ENCODE assay signal across 17 cellular contexts in the genomic region with DNA sequence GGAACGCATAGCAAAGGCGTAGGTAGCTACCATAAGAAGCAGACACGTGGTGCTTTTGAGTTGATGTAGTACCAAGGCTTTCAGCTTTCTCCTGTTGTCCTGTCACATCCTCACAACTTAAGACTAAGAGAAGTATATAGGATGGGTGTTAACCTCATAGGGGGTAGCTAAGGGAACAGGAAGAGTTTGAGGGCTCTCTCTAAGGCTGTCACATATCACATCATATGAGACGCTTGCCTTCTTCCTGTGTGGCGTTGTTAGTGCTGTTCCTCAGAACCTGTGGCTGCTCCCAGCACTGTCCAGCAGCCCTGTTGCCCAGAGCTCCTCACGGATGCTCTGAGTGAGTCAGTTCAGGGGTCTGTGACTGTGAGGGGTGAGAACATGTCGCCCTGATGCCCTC. TPM values are rescaled to one million over a fixed set of nuclear protein-coding genes. Genes with fewer than 3 reads are reported as not detected.
DNase-seq lines count a peak whose midpoint lies in the region; ATAC-seq lines count a peak whose summit lies in the region.
"Had no signal": no experiment of that assay in that cellular context is flagged by ENCODE, and none has a peak within 500 bp of the region (broad histone marks: within the 10 kb centered on the region; RNA-seq: fewer than 3 reads in every experiment).

No MANE protein-coding gene starts in this region.

- no peak overlapping the region for H2BK5ac ChIP-seq in neuronal stem cell (ENCODE audit: low read length)

- WGBS in neuronal stem cell (ENCODE audit: extremely low coverage in 2 of 2, insufficient read length in 2 of 2, insufficient replicate concordance in 1 of 2), 2 donors, result no CpG with 5 or more reads among the region's 7 CpGs

- H3K9ac ChIP-seq in neuronal stem cell (ENCODE audit: low read depth, low read length, poor library complexity), result no peak overlapping the region
- H3K9ac ChIP-seq: BLaER1 had no signal

- H3K27me3 ChIP-seq in H7 (ENCODE audit: control insufficient read depth, insufficient read depth, low read length), result no peaks in the 10 kb centered on the region
- H3K27me3 ChIP-seq in neuronal stem cell (ENCODE audit: control insufficient read depth in 3 of 3, insufficient read depth in 3 of 3, low read depth in 1 of 3, low read length in 3 of 3), result no peaks in the 10 kb centered on the region
- H3K27me3 ChIP-seq: BLaER1 had no signal

- no peak overlapping the region for H2BK120ac ChIP-seq in neuronal stem cell (ENCODE audit: low read depth, low read length)

- H3K27me3 Mint-ChIP-seq in stimulated activated naive CD8-positive, alpha-beta T cell treated with anti-CD3 and anti-CD28 coated beads, Interleukin-15, amount 100 ng/mL, for 72 hours, result no peaks in the 10 kb centered on the region
- H3K27me3 Mint-ChIP-seq: CD4-positive, alpha-beta memory T cell; IgD-negative memory B cell had no signal

- H2BK12ac ChIP-seq in neuronal stem cell (ENCODE audit: low read length), result no peak overlapping the region

- no peaks in the 10 kb centered on the region for H3K79me1 ChIP-seq in neuronal stem cell (ENCODE audit: low read depth, low read length)

- H3K27ac Mint-ChIP-seq in stimulated activated naive CD8-positive, alpha-beta T cell treated with anti-CD3 and anti-CD28 coated beads, Interleukin-15, amount 100 ng/mL, for 72 hours, result no peak overlapping the region

- no peak overlapping the region for H3K4me2 ChIP-seq in neuronal stem cell (ENCODE audit: insufficient read depth, low read length, poor library complexity, severe bottlenecking)
- H3K4me2 ChIP-seq: BLaER1 had no signal

- no peak overlapping the region for H3K18ac ChIP-seq in neuronal stem cell (ENCODE audit: low read length)

- H3K14ac ChIP-seq in neuronal stem cell (ENCODE audit: low read length), result no peak overlapping the region

- no peak overlapping the region for H2AFZ ChIP-seq in neuronal stem cell (ENCODE audit: low read length)

- H3K9me3 Mint-ChIP-seq in stimulated activated naive CD8-positive, alpha-beta T cell treated with anti-CD3 and anti-CD28 coated beads, Interleukin-15, amount 100 ng/mL, for 72 hours, result no peaks in the 10 kb centered on the region
- H3K9me3 Mint-ChIP-seq: CD14-positive monocyte; CD4-positive, alpha-beta memory T cell; IgD-negative memory B cell had no signal

- peak overlapping the region; percentile 74 for H3K23ac ChIP-seq in neuronal stem cell (ENCODE audit: low read depth, low read length, poor library complexity)

- H3K36me3 ChIP-seq in H7 (replicated peaks; ENCODE audit: control insufficient read depth, insufficient read depth, low read length) (peaks cover 15% of the 10 kb centered on the region), neuronal stem cell (replicated peaks in 1 of 2; ENCODE audit: control insufficient read depth in 2 of 2, insufficient read depth in 2 of 2, low read length in 2 of 2) (peaks cover 41 to 92% of the 10 kb centered on the region in 2 donors)

- H3K4me3 ChIP-seq in H7 (ENCODE audit: insufficient read depth, low read depth, low read length) (no peak overlapping the region), neuronal stem cell (ENCODE audit: low read length in 2 of 2) (no peak overlapping the region)
- H3K4me3 ChIP-seq: BLaER1, HAP-1 had no signal

- no peak overlapping the region for H2BK15ac ChIP-seq in neuronal stem cell (ENCODE audit: low read length)

- H3K4ac ChIP-seq in neuronal stem cell (ENCODE audit: low read length), result no peak overlapping the region

- no peaks in the 10 kb centered on the region for H3K4me1 ChIP-seq in neuronal stem cell (ENCODE audit: control insufficient read depth in 2 of 2, insufficient read depth in 1 of 2, low read depth in 1 of 2, low read length in 2 of 2)
- H3K4me1 ChIP-seq: BLaER1, HAP-1 had no signal

- H3K27ac ChIP-seq in neuronal stem cell (replicated peaks; ENCODE audit: low read length), result no peak overlapping the region
- H3K27ac ChIP-seq: BLaER1 had no signal

- H2AK5ac ChIP-seq in neuronal stem cell (ENCODE audit: low read depth, low read length), result no peak overlapping the region

- no peaks in the 10 kb centered on the region for H3K9me3 ChIP-seq in neuronal stem cell (replicated peaks in 1 of 2; ENCODE audit: control insufficient read depth in 2 of 2, insufficient read depth in 1 of 2, low read depth in 1 of 2, low read length in 2 of 2)
- H3K9me3 ChIP-seq: HAP-1 had no signal

- peak; percentile 7 for ATAC-seq in stimulated activated naive CD8-positive, alpha-beta T cell treated with anti-CD3 and anti-CD28 coated beads, Interleukin-15, amount 100 ng/mL, for 72 hours
- no peak for ATAC-seq in stimulated activated naive CD8-positive, alpha-beta T cell treated with anti-CD3 and anti-CD28 coated beads, Interleukin-15, Interleukin-2, amounts not matched to agents 100 U/mL and 50 U/mL, for 24 hours
- ATAC-seq: HepG2 had no signal

- no peaks in the 10 kb centered on the region for H3K4me1 Mint-ChIP-seq in stimulated activated naive CD8-positive, alpha-beta T cell treated with anti-CD3 and anti-CD28 coated beads, Interleukin-15, amount 100 ng/mL, for 72 hours
- H3K4me1 Mint-ChIP-seq: CD14-positive monocyte had no signal

- DNase-seq in stimulated activated naive CD8-positive, alpha-beta T cell treated with anti-CD3 and anti-CD28 coated beads, Interleukin-15, amount 100 ng/mL, for 72 hours, result no peak
- no peak for DNase-seq in stimulated activated naive CD8-positive, alpha-beta T cell treated with anti-CD3 and anti-CD28 coated beads, Interleukin-15, Interleukin-2, amounts not matched to agents 100 U/mL and 50 U/mL, for 24 hours
- DNase-seq in H7 (peak; percentile 3), neuronal stem cell (ENCODE audit: low spot score) (no peak), NCI-H2081 treated with DMSO at 0.1 percent for 48 hours (lab: John Stamatoyannopoulos, UW) (no peak), NCI-H2196 (lab: John Stamatoyannopoulos, UW; ENCODE audit: unreplicated experiment) (no peak)
- DNase-seq in activated effector memory CD4-positive, alpha-beta T cell treated with Interleukin-2 at 50 U/mL for 16 hours, result no peak
- DNase-seq: ACHN; CD4-positive, alpha-beta memory T cell; DMS153; DMS79; GDM1 had no signal

- H4K8ac ChIP-seq in neuronal stem cell (ENCODE audit: low read depth, low read length), result peak overlapping the region; percentile 27

- no peak overlapping the region for H4K91ac ChIP-seq in neuronal stem cell (ENCODE audit: low read depth, low read length, poor library complexity)

- H3K4me3 Mint-ChIP-seq in stimulated activated naive CD8-positive, alpha-beta T cell treated with anti-CD3 and anti-CD28 coated beads, Interleukin-15, amount 100 ng/mL, for 72 hours, result no peak overlapping the region
- H3K4me3 Mint-ChIP-seq: CD14-positive monocyte; CD4-positive, alpha-beta memory T cell; IgD-negative memory B cell had no signal

RNA-seq across cellular contexts. Expression of a gene that starts 14.7 kb away (rescaled TPM):
- total RNA-seq in H7 (2014; rRNA removed; shearing (Covaris generic)), result 132 and 134 TPM in 2 replicates
- 60.2 TPM for polyA plus RNA-seq in neuronal stem cell (2013, experiment 1 of 2)
- 61.6 TPM for polyA plus RNA-seq in neuronal stem cell (2013, experiment 2 of 2)

RNA-seq across cellular contexts. Expression of a gene that starts 35.9 kb away (rescaled TPM):
- total RNA-seq in H7 (2014; rRNA removed; shearing (Covaris generic)), result 81.0 and 111 TPM in 2 replicates
- polyA plus RNA-seq in neuronal stem cell (2013, experiment 1 of 2), result 107 TPM
- polyA plus RNA-seq in neuronal stem cell (2013, experiment 2 of 2), result 107 TPM
